Comparison of ENCODE assay signal across 8 cellular contexts in the genomic region with DNA sequence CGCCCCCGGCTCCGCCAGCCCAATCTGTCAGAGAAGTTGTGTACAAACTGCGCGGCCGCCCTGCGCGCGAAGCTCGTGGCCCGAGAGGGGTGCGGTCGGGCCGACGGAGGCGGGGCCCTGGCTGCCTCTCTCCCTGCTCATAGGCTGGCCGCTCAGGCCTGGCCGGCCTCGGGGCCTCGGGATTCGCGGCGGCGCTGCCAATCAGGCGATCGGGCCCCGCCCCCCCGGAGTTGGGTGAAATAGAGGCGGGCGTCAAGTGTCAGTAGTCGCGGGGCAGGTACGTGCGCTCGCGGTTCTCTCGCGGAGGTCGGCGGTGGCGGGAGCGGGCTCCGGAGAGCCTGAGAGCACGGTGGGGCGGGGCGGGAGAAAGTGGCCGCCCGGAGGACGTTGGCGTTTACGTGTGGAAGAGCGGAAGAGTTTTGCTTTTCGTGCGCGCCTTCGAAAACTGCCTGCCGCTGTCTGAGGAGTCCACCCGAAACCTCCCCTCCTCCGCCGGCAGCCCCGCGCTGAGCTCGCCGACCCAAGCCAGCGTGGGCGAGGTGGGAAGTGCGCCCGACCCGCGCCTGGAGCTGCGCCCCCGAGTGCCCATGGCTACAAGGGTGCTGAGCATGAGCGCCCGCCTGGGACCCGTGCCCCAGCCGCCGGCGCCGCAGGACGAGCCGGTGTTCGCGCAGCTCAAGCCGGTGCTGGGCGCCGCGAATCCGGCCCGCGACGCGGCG. TPM values are rescaled to one million over a fixed set of nuclear protein-coding genes. Genes with fewer than 3 reads are reported as not detected.
A peak's percentile ranks its signal among the peaks of the same experiment; 100 is the strongest.
DNase-seq lines count a peak whose midpoint lies in the region; ATAC-seq, FAIRE-seq and TF ChIP-seq lines count a peak whose summit lies in the region.

Gene KLF5 (plus strand): TSS at position 265 of the 719 bp plus-strand sequence. CDS start 323 bp downstream, at position 588.

- TF ChIP-seq CTCF in keratinocyte (optimal IDR thresholded peaks at IDR 0.05 in 1 of 3, IDR thresholded peaks at IDR 0.05 in 1 of 3, conservative IDR thresholded peaks at IDR 0.05 in 1 of 3; ENCODE audit: extremely low read depth in 1 of 3, insufficient read depth in 2 of 3, low read length in 3 of 3) = no peak

- H3K27me3 Mint-ChIP-seq in central memory CD8-positive, alpha-beta T cell = peaks cover 63% of the 10 kb centered on the region

- H3K27me3 ChIP-seq in keratinocyte (ENCODE audit: control insufficient read depth, extremely low read depth, insufficient read depth, low read length) = no peaks in the 10 kb centered on the region

- peaks cover 42% of the 10 kb centered on the region for H3K4me1 ChIP-seq in keratinocyte (ENCODE audit: control insufficient read depth, extremely low read depth, insufficient read depth, low read length)

- ATAC-seq in GM18907 (IDR thresholded peaks at IDR 0.05; ENCODE audit: unreplicated experiment) (peak; percentile 98), HG03135 (IDR thresholded peaks at IDR 0.05; ENCODE audit: unreplicated experiment) (peak; percentile 99)
- peak; percentile 94 for ATAC-seq in central memory CD8-positive, alpha-beta T cell (replicated peaks; ENCODE audit: extremely low read depth, poor library complexity, severe bottlenecking)

- H3K79me2 ChIP-seq in keratinocyte (ENCODE audit: control insufficient read depth, insufficient read depth, low read length) = peaks cover 63% of the 10 kb centered on the region

- peaks cover 6 to 24% of the 10 kb centered on the region in 2 experiments for H3K36me3 ChIP-seq in keratinocyte (ENCODE audit: control insufficient read depth in 2 of 2, extremely low read depth in 1 of 2, insufficient read depth in 2 of 2, low read length in 2 of 2)

- H4K20me1 ChIP-seq in keratinocyte (ENCODE audit: control insufficient read depth, extremely low read depth, insufficient read depth, low read length) = peaks cover 7% of the 10 kb centered on the region

- DNase-seq in AG08395 (ENCODE audit: low spot score) (peak; percentile 99), NCI-H2196 treated with DMSO at 0.1 percent for 48 hours (lab: John Stamatoyannopoulos, UW; ENCODE audit: unreplicated experiment) (peak; percentile 74), keratinocyte (ENCODE audit: low read depth, low spot score) (no peak)
- peak; percentile 82 to 85 (median 83) for DNase-seq in activated CD4-positive, CD25-positive, alpha-beta regulatory T cell (lab: John Stamatoyannopoulos, UW)
- DNase-seq in central memory CD8-positive, alpha-beta T cell (ENCODE audit: low spot score in 2 of 2) = peak; percentile 78 to 90
- DNase-seq in stimulated activated CD4-positive, alpha-beta T cell treated with anti-CD3 and anti-CD28 coated beads, Interleukin-15, amount 100 ng/mL, for 1 hour (ENCODE audit: low read depth in 1 of 2, low spot score in 1 of 2) = peak; percentile 91 to 95

- no peaks in the 10 kb centered on the region for H3K9me1 ChIP-seq in keratinocyte (ENCODE audit: control insufficient read depth, extremely low read depth, insufficient read depth, low read length)

- H3K4me1 Mint-ChIP-seq in central memory CD8-positive, alpha-beta T cell = peaks cover 17% of the 10 kb centered on the region

- H3K4me3 Mint-ChIP-seq in central memory CD8-positive, alpha-beta T cell = peak within 1 kb of the TSS; percentile 79

- dilution Hi-C loops in keratinocyte (cut with MboI; ENCODE audit: extremely low pct_ligation_motif_present, low sequenced_read_pairs) = no loop called here

- no peaks in the 10 kb centered on the region for H3K9me3 ChIP-seq in keratinocyte (ENCODE audit: control insufficient read depth, low read depth, low read length)

- peak within 1 kb of the TSS; percentile 36 for H2AFZ ChIP-seq in keratinocyte (ENCODE audit: control insufficient read depth, low read length)

- no peaks in the 10 kb centered on the region for H3K9me3 Mint-ChIP-seq in central memory CD8-positive, alpha-beta T cell

- peak within 1 kb of the TSS; percentile 99 for H3K4me2 ChIP-seq in keratinocyte (ENCODE audit: control insufficient read depth, extremely low read depth, insufficient read depth, low read depth, low read length)

- peak within 1 kb of the TSS; percentile 71 to 97 (median 94) for H3K4me3 ChIP-seq in keratinocyte (ENCODE audit: control insufficient read depth in 2 of 3, extremely low read depth in 1 of 3, insufficient read depth in 2 of 3, low read depth in 1 of 3, low read length in 3 of 3)

- peak within 1 kb of the TSS; percentile 96 for H3K9ac ChIP-seq in keratinocyte (ENCODE audit: control insufficient read depth, extremely low read depth, insufficient read depth, low read length)

- FAIRE-seq in keratinocyte (lab: Jason Lieb, UNC) = no peak

- peak within 1 kb of the TSS; percentile 27 for H3K27ac Mint-ChIP-seq in central memory CD8-positive, alpha-beta T cell (ENCODE audit: low read depth)

- peak within 1 kb of the TSS; percentile 97 for H3K27ac ChIP-seq in keratinocyte (ENCODE audit: control insufficient read depth, insufficient read depth, low read length)

- peaks cover 8% of the 10 kb centered on the region for H3K36me3 Mint-ChIP-seq in central memory CD8-positive, alpha-beta T cell (ENCODE audit: insufficient read depth)

RNA-seq across cellular contexts. Expression of gene KLF5, which starts in this region (rescaled TPM):
- 144 to 175 TPM (median 162 TPM) in 3 replicates for polyA plus RNA-seq in keratinocyte
- 58.1 TPM for polyA plus RNA-seq in keratinocyte (2011; ENCODE audit: low read depth)
- polyA plus RNA-seq in keratinocyte (2011; cell fraction: cytosol; rRNA removed) = 85.1 and 128 TPM in 2 replicates
- 225 and 256 TPM in 2 replicates for polyA plus RNA-seq in keratinocyte (2011; cell fraction: nucleus; rRNA removed)
- polyA plus RNA-seq in keratinocyte (2012; ENCODE audit: low replicate concordance) = 63.4 and 116 TPM in 2 replicates
- 175 to 368 TPM (median 282 TPM) in 3 replicates for polyA minus RNA-seq in keratinocyte
- 100 TPM for polyA minus RNA-seq in keratinocyte (2011; cell fraction: cytosol; rRNA and poly(A)+ RNA removed)
- polyA minus RNA-seq in keratinocyte (2011; cell fraction: nucleus; rRNA and poly(A)+ RNA removed) = 146 and 228 TPM in 2 replicates
